In the genomic region with DNA sequence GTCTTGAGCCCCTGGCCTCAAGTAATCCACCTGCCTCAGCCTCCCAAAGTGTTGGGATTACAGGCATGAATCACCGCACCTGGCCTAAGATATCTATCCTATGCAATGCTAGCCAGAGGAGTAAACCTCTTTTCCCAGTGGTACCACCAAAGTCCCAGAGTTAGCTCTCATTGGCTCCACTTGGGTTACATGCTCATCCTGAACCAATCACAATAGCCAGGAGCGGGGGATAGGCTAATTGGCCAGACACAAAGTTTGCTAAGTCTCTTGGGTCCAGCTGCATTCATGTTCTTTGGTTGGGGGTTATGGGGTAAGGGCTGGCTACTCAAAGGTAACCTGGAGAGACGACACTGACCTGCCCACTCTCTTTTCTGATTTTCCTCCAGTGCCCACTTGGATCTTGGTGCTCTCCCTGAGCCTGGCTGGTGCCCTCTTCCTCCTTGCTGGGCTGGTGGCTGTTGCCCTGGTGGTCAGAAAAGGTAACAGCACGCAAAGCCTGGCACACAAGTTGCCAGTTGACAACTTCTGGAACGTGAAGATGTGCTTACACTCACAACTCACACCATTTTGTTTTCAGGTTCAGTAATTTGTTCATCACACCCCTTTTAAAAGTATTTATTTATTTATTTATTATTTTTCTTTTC, we compare ENCODE assay signal across 7 cellular contexts. TPM values are rescaled to one million over a fixed set of nuclear protein-coding genes. Genes with fewer than 3 reads are reported as not detected.
DNase-seq lines count a peak whose midpoint lies in the region; ATAC-seq and TF ChIP-seq lines count a peak whose summit lies in the region.

No MANE protein-coding gene starts in this region.

- no peaks in the 10 kb centered on the region for H3K27me3 ChIP-seq in DOHH2 (ENCODE audit: control insufficient read depth, low read length)

- in situ Hi-C loops in astrocyte of the cerebellum (cut with HindIII; ENCODE audit: low sequenced_read_pairs) = no loop called here

- no peak overlapping the region for H3K4me2 ChIP-seq in DOHH2 (ENCODE audit: low read length)

- H3K27me3 Mint-ChIP-seq in natural killer cell (ENCODE audit: low read depth in 2 of 2) = no peaks in the 10 kb centered on the region

- H3K36me3 Mint-ChIP-seq in natural killer cell = no peaks in the 10 kb centered on the region

- no peak overlapping the region for H3K4me3 ChIP-seq in DOHH2 (ENCODE audit: low read length)
- H3K4me3 ChIP-seq in astrocyte of the cerebellum (ENCODE audit: low read depth, low read length) = no peak overlapping the region

- H3K27ac ChIP-seq in DOHH2 (ENCODE audit: low read depth, low read length) = no peak overlapping the region

- peak; percentile 76 for TF ChIP-seq CTCF in DOHH2 (IDR thresholded peaks at IDR 0.05; ENCODE audit: low read depth, low read length, poor library complexity, severe bottlenecking)
- peak; percentile 56 for TF ChIP-seq CTCF in astrocyte of the cerebellum (IDR thresholded peaks at IDR 0.05; ENCODE audit: low read depth, low read length, missing control alignments)
- TF ChIP-seq CTCF in natural killer cell (IDR thresholded peaks at IDR 0.05) = peak; percentile 32

- H4K20me1 ChIP-seq in DOHH2 (ENCODE audit: control insufficient read depth, insufficient read depth, low read depth, low read length) = no peaks in the 10 kb centered on the region

- H3K36me3 ChIP-seq in DOHH2 (ENCODE audit: control insufficient read depth, low read length) = no peaks in the 10 kb centered on the region

- H3K27ac Mint-ChIP-seq in natural killer cell = no peak overlapping the region

- ATAC-seq in natural killer cell (peak in 2 of 3 donors; percentile 60 to 75), GM19324 (IDR thresholded peaks at IDR 0.05; ENCODE audit: low FRiP score, unreplicated experiment) (no peak), GM18517 (IDR thresholded peaks at IDR 0.05; ENCODE audit: unreplicated experiment) (no peak)

- DNase-seq in HUDEP-2 (lab: John Stamatoyannopoulos, UW; ENCODE audit: unreplicated experiment in 76 of 76) (peak in 46 of 76 experiments; percentile 16 to 67 (median 44)), astrocyte of the cerebellum (ENCODE audit: low read depth) (no peak), natural killer cell (no peak), NCI-H446 treated with DMSO at 0.1 percent for 48 hours (lab: John Stamatoyannopoulos, UW) (no peak)

- H3F3A ChIP-seq in DOHH2 (ENCODE audit: control insufficient read depth, insufficient read depth) = no peaks in the 10 kb centered on the region

- H3K4me1 ChIP-seq in DOHH2 (ENCODE audit: control insufficient read depth, low read length) = 0 out of 2 replicates have a peak, but pooled peaks cover 3% of the 10 kb centered on the region

- H3K4me3 Mint-ChIP-seq in natural killer cell = no peak overlapping the region

- intact Hi-C loops in natural killer cell (cut with micrococcal nuclease) = no loop called here

- H3K79me2 ChIP-seq in DOHH2 (ENCODE audit: control insufficient read depth, low read length) = no peaks in the 10 kb centered on the region

- H3K9me2 ChIP-seq in DOHH2 (replicated peaks; ENCODE audit: control insufficient read depth, low read length) = no peaks in the 10 kb centered on the region

- no peaks in the 10 kb centered on the region for H3K9me3 ChIP-seq in DOHH2 (ENCODE audit: control insufficient read depth, insufficient read depth, low read length)

- no peaks in the 10 kb centered on the region for H3K9me3 Mint-ChIP-seq in natural killer cell

- no peaks in the 10 kb centered on the region for H3K4me1 Mint-ChIP-seq in natural killer cell

RNA-seq across cellular contexts. Expression of a gene that starts 7.8 kb away (rescaled TPM):
- 1 to 10 TPM; 2.9 to 9.9 (median 6.2) TPM for total RNA-seq in natural killer cell

RNA-seq across cellular contexts. Expression of a gene that starts 15.4 kb away (rescaled TPM):
- 10 to 100 TPM; 13.4 to 21.3 (median 19.8) TPM for total RNA-seq in natural killer cell

RNA-seq across cellular contexts. Expression of a gene that starts 20.0 kb away (rescaled TPM):
- total RNA-seq in natural killer cell = 10 to 100 TPM; 20.5 to 27.8 (median 27.4) TPM

Comparison
In these comparisons a context has a peak if more than half of its experiments do, and no peak if none do; other contexts are left out.
1. DNase-seq: peak in HUDEP-2 (46 of 76); none in astrocyte of the cerebellum (single experiment), natural killer cell (single experiment) and NCI-H446 treated with DMSO at 0.1 percent for 48 hours (single experiment).
2. ATAC-seq: peak in natural killer cell (2 of 3); none in GM19324 (single experiment) and GM18517 (single experiment).
3. Peak in every context shown above with its lines, with median percentiles within 50 percentile points of each other: CTCF ChIP-seq.